18 cellular contexts compared by ENCODE assay signal in genomic region chr5:151216781-151217180, GRCh38. TPM values are rescaled to one million over a fixed set of nuclear protein-coding genes. Genes with fewer than 3 reads are reported as not detected.
DNase-seq lines count a peak whose midpoint lies in the region; ATAC-seq and TF ChIP-seq lines count a peak whose summit lies in the region.
"Had no signal": no experiment of that assay in that cellular context is flagged by ENCODE, and none has a peak within 500 bp of the region (broad histone marks: within the 10 kb centered on the region; RNA-seq: fewer than 3 reads in every experiment).

No MANE protein-coding gene starts in this region.

- H3K36me3 ChIP-seq in OCI-LY1 (ENCODE audit: insufficient read depth, low read length) (peaks cover 82% of the 10 kb centered on the region), esophagus muscularis mucosa (peaks cover 0 to 9% (median 0%) of the 10 kb centered on the region in 4 donors), spleen (peaks cover 0 to 58% (median 3%) of the 10 kb centered on the region in 6 donors)
- H3K36me3 ChIP-seq: upper lobe of right lung had no signal

- TF ChIP-seq POLR2A in esophagus muscularis mucosa (IDR thresholded peaks at IDR 0.05; ENCODE audit: low read depth) (no peak), spleen (IDR thresholded peaks at IDR 0.05) (no peak)

- H4K20me1 ChIP-seq in OCI-LY1 (ENCODE audit: insufficient read depth, low read length): no peaks in the 10 kb centered on the region

- H3K4me1 ChIP-seq in OCI-LY1 (ENCODE audit: insufficient read depth, low read length, severe bottlenecking): peaks cover 98% of the 10 kb centered on the region
- H3K4me1 ChIP-seq in esophagus muscularis mucosa: peaks cover 98 to 100% (median 99%) of the 10 kb centered on the region in 4 donors
- peaks cover 81 to 100% (median 100%) of the 10 kb centered on the region in 6 donors for H3K4me1 ChIP-seq in spleen
- H3K4me1 ChIP-seq: A549 had no signal

- WGBS in esophagus muscularis mucosa: 47% methylated on average over 5 of the region's 5 CpGs
- WGBS in spleen, 5 donors: 78 to 85% (median 82%) methylated on average over 5 of the region's 5 CpGs

- peak overlapping the region; percentile 35 for H3K27ac Mint-ChIP-seq in activated CD4-positive, alpha-beta T cell treated with anti-CD3 and anti-CD28 coated beads, Interleukin-2, amount 10 ng/mL, durations not matched to agents 24 days and 14 days
- no peak overlapping the region for H3K27ac Mint-ChIP-seq in activated T-helper 2 cell treated with anti-CD3 and anti-CD28 coated beads, Interferon-gamma antibody, Interleukin-2, Interleukin-4, amounts not matched to agents 10 μg/mL and 5 μg/mL and 100 μg/mL, durations not matched to agents 14 hours and 24 hours and 36 hours
- H3K27ac Mint-ChIP-seq: progenitor cell of endocrine pancreas had no signal

- intact Hi-C loops in activated CD4-positive, alpha-beta T cell treated with anti-CD3 and anti-CD28 coated beads, Interleukin-2, amount 10 ng/mL, durations not matched to agents 24 days and 14 days (cut with micrococcal nuclease): no loop called here
- intact Hi-C loops in esophagus muscularis mucosa (cut with DNase I) (no loop called here), spleen (cut with DNase I; ENCODE audit: low total_unique reads) (no loop called here)
- intact Hi-C loops in activated T-helper 2 cell treated with anti-CD3 and anti-CD28 coated beads, Interferon-gamma antibody, Interleukin-2, Interleukin-4, amounts not matched to agents 10 μg/mL and 5 μg/mL and 100 μg/mL, durations not matched to agents 14 hours and 24 hours and 36 hours (cut with micrococcal nuclease): no loop called here

- no peaks in the 10 kb centered on the region for H3K27me3 Mint-ChIP-seq in activated CD4-positive, alpha-beta T cell treated with anti-CD3 and anti-CD28 coated beads, Interleukin-2, amount 10 ng/mL, durations not matched to agents 24 days and 14 days
- no peaks in the 10 kb centered on the region for H3K27me3 Mint-ChIP-seq in activated T-helper 2 cell treated with anti-CD3 and anti-CD28 coated beads, Interferon-gamma antibody, Interleukin-2, Interleukin-4, amounts not matched to agents 10 μg/mL and 5 μg/mL and 100 μg/mL, durations not matched to agents 14 hours and 24 hours and 36 hours (ENCODE audit: low read depth)

- H3K4me1 Mint-ChIP-seq in activated CD4-positive, alpha-beta T cell treated with anti-CD3 and anti-CD28 coated beads, Interleukin-2, amount 10 ng/mL, durations not matched to agents 24 days and 14 days: peaks cover 81% of the 10 kb centered on the region
- peaks cover 82% of the 10 kb centered on the region for H3K4me1 Mint-ChIP-seq in activated T-helper 2 cell treated with anti-CD3 and anti-CD28 coated beads, Interferon-gamma antibody, Interleukin-2, Interleukin-4, amounts not matched to agents 10 μg/mL and 5 μg/mL and 100 μg/mL, durations not matched to agents 14 hours and 24 hours and 36 hours (ENCODE audit: low read depth)

- H3K9me2 ChIP-seq in OCI-LY1 (ENCODE audit: low read depth, low read length): no peaks in the 10 kb centered on the region

- no peaks in the 10 kb centered on the region for H3K27me3 ChIP-seq in OCI-LY1 (ENCODE audit: insufficient read depth, low read length)
- H3K27me3 ChIP-seq in esophagus muscularis mucosa: no peaks in the 10 kb centered on the region
- H3K27me3 ChIP-seq in spleen (replicated peaks in 1 of 7): no peaks in the 10 kb centered on the region
- H3K27me3 ChIP-seq: heart right ventricle, upper lobe of right lung had no signal

- DNase-seq in activated CD4-positive, alpha-beta T cell treated with anti-CD3 and anti-CD28 coated beads, Interleukin-2, amount 10 ng/mL, durations not matched to agents 24 days and 14 days: no peak
- DNase-seq in activated CD4-positive, alpha-beta T cell treated with anti-CD3 and anti-CD28 coated beads for 1 hour: no peak
- DNase-seq in esophagus muscularis mucosa (ENCODE audit: extremely low spot score) (no peak), spleen (no peak), OCI-M1 (lab: John Stamatoyannopoulos, UW) (no peak)
- DNase-seq in activated T-helper 2 cell treated with anti-CD3 and anti-CD28 coated beads, Interferon-gamma antibody, Interleukin-2, Interleukin-4, amounts not matched to agents 10 μg/mL and 5 μg/mL and 100 μg/mL, durations not matched to agents 14 hours and 24 hours and 36 hours (ENCODE audit: low spot score): no peak
- DNase-seq: amniotic stem cell, Calu3, GM23248, heart right ventricle, mucosa of descending colon, NCI-H2081 treated with DMSO at 0.1 percent for 48 hours, upper lobe of right lung had no signal

- no peaks in the 10 kb centered on the region for H3K9me3 Mint-ChIP-seq in activated CD4-positive, alpha-beta T cell treated with anti-CD3 and anti-CD28 coated beads, Interleukin-2, amount 10 ng/mL, durations not matched to agents 24 days and 14 days
- H3K9me3 Mint-ChIP-seq in activated T-helper 2 cell treated with anti-CD3 and anti-CD28 coated beads, Interferon-gamma antibody, Interleukin-2, Interleukin-4, amounts not matched to agents 10 μg/mL and 5 μg/mL and 100 μg/mL, durations not matched to agents 14 hours and 24 hours and 36 hours: no peaks in the 10 kb centered on the region

- ATAC-seq in HG02981 (IDR thresholded peaks at IDR 0.05; ENCODE audit: unreplicated experiment): no peak
- ATAC-seq: A549, heart right ventricle, mucosa of descending colon, Right ventricle myocardium inferior, upper lobe of right lung had no signal

- H3K9me3 ChIP-seq in OCI-LY1 (ENCODE audit: low read length) (no peaks in the 10 kb centered on the region), esophagus muscularis mucosa (no peaks in the 10 kb centered on the region), spleen (no peaks in the 10 kb centered on the region)
- H3K9me3 ChIP-seq: A549, heart right ventricle, mucosa of descending colon, upper lobe of right lung had no signal

- peaks cover 62% of the 10 kb centered on the region for H3K79me2 ChIP-seq in OCI-LY1 (ENCODE audit: insufficient read depth, low read length)

- no peak for TF ChIP-seq CTCF in OCI-LY1 (IDR thresholded peaks at IDR 0.05; ENCODE audit: low read length)
- no peak for TF ChIP-seq CTCF in esophagus muscularis mucosa (IDR thresholded peaks at IDR 0.05)
- TF ChIP-seq CTCF in spleen (IDR thresholded peaks at IDR 0.05 in 8 of 11, conservative IDR thresholded peaks at IDR 0.05 in 3 of 11): no peak

- peak overlapping the region; percentile 1 for H3K4me3 Mint-ChIP-seq in activated CD4-positive, alpha-beta T cell treated with anti-CD3 and anti-CD28 coated beads, Interleukin-2, amount 10 ng/mL, durations not matched to agents 24 days and 14 days
- no peak overlapping the region for H3K4me3 Mint-ChIP-seq in activated T-helper 2 cell treated with anti-CD3 and anti-CD28 coated beads, Interferon-gamma antibody, Interleukin-2, Interleukin-4, amounts not matched to agents 10 μg/mL and 5 μg/mL and 100 μg/mL, durations not matched to agents 14 hours and 24 hours and 36 hours (ENCODE audit: low read depth)

- H3K9ac ChIP-seq in OCI-LY1 (ENCODE audit: low read length): peak overlapping the region; percentile 84
- H3K9ac ChIP-seq: GM23248 had no signal

- H3K27ac ChIP-seq in OCI-LY1 (ENCODE audit: low read depth, low read length, poor library complexity, severe bottlenecking) (peak overlapping the region; percentile 98), esophagus muscularis mucosa (replicated peaks in 1 of 4) (peak overlapping the region; percentile 91 to 97 (median 96)), spleen (peak overlapping the region in 7 of 8 donors; percentile 87 to 98 (median 95))
- H3K27ac ChIP-seq: A549, GM23248 had no signal

- H3K36me3 Mint-ChIP-seq in activated CD4-positive, alpha-beta T cell treated with anti-CD3 and anti-CD28 coated beads, Interleukin-2, amount 10 ng/mL, durations not matched to agents 24 days and 14 days (ENCODE audit: low read depth): peaks cover 62% of the 10 kb centered on the region
- H3K36me3 Mint-ChIP-seq in activated T-helper 2 cell treated with anti-CD3 and anti-CD28 coated beads, Interferon-gamma antibody, Interleukin-2, Interleukin-4, amounts not matched to agents 10 μg/mL and 5 μg/mL and 100 μg/mL, durations not matched to agents 14 hours and 24 hours and 36 hours (ENCODE audit: low read depth): peaks cover 75% of the 10 kb centered on the region

- no peak for TF ChIP-seq EP300 in esophagus muscularis mucosa (IDR thresholded peaks at IDR 0.05)

- H3K4me2 ChIP-seq in OCI-LY1 (ENCODE audit: low read length): peak overlapping the region; percentile 80
- H3K4me2 ChIP-seq: A549 had no signal

- no peak overlapping the region for H2AFZ ChIP-seq in OCI-LY1 (ENCODE audit: low read length)
- H2AFZ ChIP-seq: GM23248 had no signal

- H3K4me3 ChIP-seq in OCI-LY1 (ENCODE audit: low read depth, low read length, poor library complexity, severe bottlenecking) (peak overlapping the region; percentile 62), esophagus muscularis mucosa (no peak overlapping the region), spleen (no peak overlapping the region)
- H3K4me3 ChIP-seq: A549, GM23248, heart right ventricle, mucosa of descending colon, upper lobe of right lung had no signal

- peaks cover 13% of the 10 kb centered on the region for H3F3A ChIP-seq in OCI-LY1 (ENCODE audit: insufficient read depth, low read length)

RNA-seq across cellular contexts. Expression of gene CCDC69, which starts 7.1 kb away (rescaled TPM):
- total RNA-seq in activated CD4-positive, alpha-beta T cell treated with anti-CD3 and anti-CD28 coated beads, Interleukin-2, amount 10 ng/mL, durations not matched to agents 24 days and 14 days: 22.7 and 23.2 TPM in 2 replicates
- total RNA-seq in esophagus muscularis mucosa: 100 to 1,000 TPM; 217 to 341 (median 285) TPM
- total RNA-seq in spleen: 100 to 1,000 TPM in 4 of 7 donors, 10 to 100 TPM in 3; 68.4 to 145 (median 106) TPM
- 10 to 100 TPM; 37.7 to 90.3 (median 39.3) TPM for polyA plus RNA-seq in spleen
- total RNA-seq in activated T-helper 2 cell treated with anti-CD3 and anti-CD28 coated beads, Interferon-gamma antibody, Interleukin-2, Interleukin-4, amounts not matched to agents 10 μg/mL and 5 μg/mL and 100 μg/mL, durations not matched to agents 14 hours and 24 hours and 36 hours: 29.8 and 31.4 TPM in 2 replicates

RNA-seq across cellular contexts. Expression of gene GM2A, which starts 36.2 kb away (rescaled TPM):
- total RNA-seq in activated CD4-positive, alpha-beta T cell treated with anti-CD3 and anti-CD28 coated beads, Interleukin-2, amount 10 ng/mL, durations not matched to agents 24 days and 14 days: 15.4 and 16.0 TPM in 2 replicates
- total RNA-seq in esophagus muscularis mucosa (10 to 100 TPM; 28.3 to 32.0 (median 30.1) TPM), spleen (10 to 100 TPM; 54.7 to 95.7 (median 73.7) TPM)
- 10 to 100 TPM; 31.6 to 86.2 (median 48.4) TPM for polyA plus RNA-seq in spleen
- total RNA-seq in activated T-helper 2 cell treated with anti-CD3 and anti-CD28 coated beads, Interferon-gamma antibody, Interleukin-2, Interleukin-4, amounts not matched to agents 10 μg/mL and 5 μg/mL and 100 μg/mL, durations not matched to agents 14 hours and 24 hours and 36 hours: 20.4 and 20.9 TPM in 2 replicates

RNA-seq across cellular contexts. Expression of gene ANXA6, which starts 59.2 kb away (rescaled TPM):
- total RNA-seq in activated CD4-positive, alpha-beta T cell treated with anti-CD3 and anti-CD28 coated beads, Interleukin-2, amount 10 ng/mL, durations not matched to agents 24 days and 14 days: 314 and 315 TPM in 2 replicates
- total RNA-seq in esophagus muscularis mucosa (100 to 1,000 TPM; 232 to 442 (median 374) TPM), spleen (100 to 1,000 TPM; 142 to 295 (median 210) TPM)
- 100 to 1,000 TPM; 141 to 186 (median 155) TPM for polyA plus RNA-seq in spleen
- 560 and 569 TPM in 2 replicates for total RNA-seq in activated T-helper 2 cell treated with anti-CD3 and anti-CD28 coated beads, Interferon-gamma antibody, Interleukin-2, Interleukin-4, amounts not matched to agents 10 μg/mL and 5 μg/mL and 100 μg/mL, durations not matched to agents 14 hours and 24 hours and 36 hours
